In genomic region chr19:2506656-2507055, GRCh38 we compare ENCODE assay signal across 1 cellular context.
TF ChIP-seq lines count a peak whose summit lies in the region.
"Not testable (repeated sequence)": the region's sequence is repeated elsewhere in the genome, so short reads cannot be mapped to it uniquely, and the experiment has no call there.

No MANE protein-coding gene starts in this region.

TF ChIP-seq in HepG2, 621 proteins besides CTCF, POLR2A, EP300 and RAD21:
- not testable (repeated sequence) for TF ChIP-seq NR2F6 (IDR thresholded peaks at IDR 0.05)
- TF ChIP-seq NR2F6 (CRISPR knock-in tag; IDR thresholded peaks at IDR 0.05): peak; percentile 39; the same call in 1 of the 2 replicates
- peak; percentile 71 for TF ChIP-seq RARA (CRISPR knock-in tag; IDR thresholded peaks at IDR 0.05)
- peak; percentile 47; the same call in 1 of the 2 replicates for TF ChIP-seq ZNF460 (CRISPR knock-in tag; IDR thresholded peaks at IDR 0.05; ENCODE audit: borderline replicate concordance)
- peak in 1 of 2 experiments; percentile 71; a peak in 2 of 4 replicates for TF ChIP-seq NR2F1 (CRISPR knock-in tag; IDR thresholded peaks at IDR 0.05)
